Comparison of ENCODE assay signal across 9 cellular contexts in the genomic region with DNA sequence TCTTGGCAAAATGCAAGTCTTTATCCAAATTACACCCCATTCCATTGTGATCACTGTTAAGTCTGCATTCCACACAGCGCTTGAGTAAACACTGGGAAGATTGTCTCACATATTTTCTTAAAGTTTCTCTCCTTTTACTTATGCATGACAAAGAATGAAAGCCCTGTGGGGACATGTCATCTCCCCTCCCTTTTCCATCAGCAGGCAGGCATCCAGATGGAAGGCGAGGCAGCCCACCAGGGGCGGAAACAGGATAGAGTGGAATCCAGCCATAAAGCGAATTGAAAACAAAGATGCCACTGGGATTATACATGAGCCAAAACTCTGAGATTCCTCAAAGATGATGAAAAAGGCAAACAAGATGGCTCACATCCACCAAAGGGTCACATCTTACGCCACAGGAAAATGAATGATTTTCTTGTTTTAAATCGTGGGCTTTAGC.
A peak's percentile ranks its signal among the peaks of the same experiment; 100 is the strongest.
DNase-seq lines count a peak whose midpoint lies in the region; ATAC-seq and TF ChIP-seq lines count a peak whose summit lies in the region.
"Had no signal": no experiment of that assay in that cellular context is flagged by ENCODE, and none has a peak within 500 bp of the region (broad histone marks: within the 10 kb centered on the region; RNA-seq: fewer than 3 reads in every experiment).

No MANE protein-coding gene starts in this region.

- TF ChIP-seq CTCF in WTC11 (IDR thresholded peaks at IDR 0.05) (no peak), cardiac muscle cell (IDR thresholded peaks at IDR 0.05; ENCODE audit: low read depth, low read length) (peak; percentile 6)

- H3K4me3 Mint-ChIP-seq in WTC11 = peak overlapping the region; percentile 47
- H3K4me3 Mint-ChIP-seq: activated B cell treated with CpG ODN at 0.5 μM for 24 hours had no signal

- H3K9me3 Mint-ChIP-seq in WTC11 = peaks cover 8% of the 10 kb centered on the region

- no peak overlapping the region for H3K27ac ChIP-seq in cardiac muscle cell

- POLR2A ChIA-PET in WTC11 (lab: Charles Lee) = no interaction called here

- peak overlapping the region; percentile 98 for H3K27ac Mint-ChIP-seq in WTC11
- H3K27ac Mint-ChIP-seq: activated B cell treated with CpG ODN at 0.5 μM for 24 hours had no signal

- no peaks in the 10 kb centered on the region; the same call in 1 of the 2 replicates for H3K36me3 ChIP-seq in H7 (replicated peaks; ENCODE audit: control insufficient read depth, insufficient read depth, low read length)
- no peaks in the 10 kb centered on the region for H3K36me3 ChIP-seq in cardiac muscle cell

- peaks cover 72% of the 10 kb centered on the region for H3K4me1 Mint-ChIP-seq in WTC11
- H3K4me1 Mint-ChIP-seq: activated B cell treated with CpG ODN at 0.5 μM for 24 hours had no signal

- peak; percentile 86 for ATAC-seq in WTC11
- peak; percentile 76 for ATAC-seq in sciatic nerve
- no peak for ATAC-seq in HG03378 (IDR thresholded peaks at IDR 0.05; ENCODE audit: unreplicated experiment)

- H3K27me3 Mint-ChIP-seq in WTC11 (ENCODE audit: low read depth) = no peaks in the 10 kb centered on the region

- intact Hi-C loops in sciatic nerve (cut with DNase I) = no loop called here

- H3K4me1 ChIP-seq in cardiac muscle cell (ENCODE audit: low read depth) = peaks cover 19% of the 10 kb centered on the region

- CTCF ChIA-PET in WTC11 (lab: Charles Lee) = interaction anchor here (0.7 to 4.9 kb wide), 6 partner anchors 11 to 76 kb away, joined by 3 to 24 read pairs (median 4); no protein-coding TSS in a partner anchor

- H3K36me3 Mint-ChIP-seq in WTC11 = peaks cover 11% of the 10 kb centered on the region; the same call in 1 of the 2 replicates

- DNase-seq in H7 (peak; percentile 69), WTC11 (ENCODE audit: low spot score) (peak; percentile 57), cardiac muscle cell (ENCODE audit: low read depth in 1 of 2, low spot score in 1 of 2) (peak in 1 of 2 donors; percentile 96), sciatic nerve (ENCODE audit: low spot score) (no peak), retina (no peak), RPMI8226 (no peak), NCI-H2081 (lab: John Stamatoyannopoulos, UW) (no peak)
- DNase-seq: activated B cell treated with CpG ODN at 0.5 μM for 24 hours had no signal

- H3K4me3 ChIP-seq in H7 (ENCODE audit: insufficient read depth, low read depth, low read length) = no peak overlapping the region
- no peak overlapping the region for H3K4me3 ChIP-seq in cardiac muscle cell

- no peaks in the 10 kb centered on the region for H3K9me3 ChIP-seq in cardiac muscle cell (ENCODE audit: low read depth)

- H3K27me3 ChIP-seq in H7 (ENCODE audit: control insufficient read depth, insufficient read depth, low read length) (no peaks in the 10 kb centered on the region), cardiac muscle cell (no peaks in the 10 kb centered on the region)

TF ChIP-seq in WTC11, 78 proteins besides CTCF, POLR2A, EP300 and RAD21:
- TF ChIP-seq TEAD1 (CRISPR knock-in tag; IDR thresholded peaks at IDR 0.05) (peak; percentile 82; the same call in 1 of the 2 replicates), ZNF121 (CRISPR knock-in tag; IDR thresholded peaks at IDR 0.05) (no peak), FOXK1 (CRISPR knock-in tag; IDR thresholded peaks at IDR 0.05) (peak; percentile 59; the same call in 1 of the 2 replicates), TEAD4 (CRISPR knock-in tag; IDR thresholded peaks at IDR 0.05) (0 out of 2 replicates have a peak, but pooled peaks have one; percentile 15), RELA (CRISPR knock-in tag; IDR thresholded peaks at IDR 0.05; ENCODE audit: borderline replicate concordance) (no peak), ZNF138 (CRISPR knock-in tag; conservative IDR thresholded peaks at IDR 0.05) (no peak), ZNF263 (CRISPR knock-in tag; IDR thresholded peaks at IDR 0.05; ENCODE audit: low read depth) (no peak)
- TF ChIP-seq, protein P1, sequence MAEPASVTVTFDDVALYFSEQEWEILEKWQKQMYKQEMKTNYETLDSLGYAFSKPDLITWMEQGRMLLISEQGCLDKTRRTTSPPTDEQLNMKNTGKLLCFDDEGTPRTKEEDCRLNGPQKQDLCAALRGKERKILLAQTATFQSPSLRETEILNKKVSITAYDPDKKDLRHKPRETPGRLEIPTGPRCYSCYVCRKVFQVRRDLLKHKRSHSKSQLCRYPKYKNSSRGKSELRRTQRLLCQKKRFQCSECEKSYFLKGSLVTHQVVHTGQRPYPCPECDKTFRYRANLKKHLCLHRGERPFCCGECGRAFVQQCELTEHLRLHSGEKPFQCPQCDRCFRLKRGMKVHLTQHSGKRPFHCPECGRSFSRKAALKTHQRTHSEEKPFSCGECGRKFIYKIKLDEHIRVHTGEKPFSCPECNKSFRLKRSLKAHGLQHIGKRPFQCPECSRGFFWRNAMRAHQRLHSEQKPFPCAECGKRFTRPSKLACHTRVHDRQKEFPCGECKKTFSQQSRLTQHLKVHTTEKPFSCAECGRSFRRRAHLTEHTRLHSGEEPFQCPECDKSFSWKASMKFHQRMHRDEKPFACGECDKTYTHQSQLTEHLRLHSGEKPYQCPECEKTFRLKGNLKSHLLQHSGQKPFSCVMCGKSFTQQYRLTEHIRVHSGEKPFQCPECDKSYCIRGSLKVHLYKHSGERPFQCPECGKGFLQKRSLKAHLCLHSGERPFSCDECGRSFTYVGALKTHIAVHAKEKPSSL (CRISPR knock-in tag; conservative IDR thresholded peaks at IDR 0.05) = no peak
- TF ChIP-seq, protein P2, sequence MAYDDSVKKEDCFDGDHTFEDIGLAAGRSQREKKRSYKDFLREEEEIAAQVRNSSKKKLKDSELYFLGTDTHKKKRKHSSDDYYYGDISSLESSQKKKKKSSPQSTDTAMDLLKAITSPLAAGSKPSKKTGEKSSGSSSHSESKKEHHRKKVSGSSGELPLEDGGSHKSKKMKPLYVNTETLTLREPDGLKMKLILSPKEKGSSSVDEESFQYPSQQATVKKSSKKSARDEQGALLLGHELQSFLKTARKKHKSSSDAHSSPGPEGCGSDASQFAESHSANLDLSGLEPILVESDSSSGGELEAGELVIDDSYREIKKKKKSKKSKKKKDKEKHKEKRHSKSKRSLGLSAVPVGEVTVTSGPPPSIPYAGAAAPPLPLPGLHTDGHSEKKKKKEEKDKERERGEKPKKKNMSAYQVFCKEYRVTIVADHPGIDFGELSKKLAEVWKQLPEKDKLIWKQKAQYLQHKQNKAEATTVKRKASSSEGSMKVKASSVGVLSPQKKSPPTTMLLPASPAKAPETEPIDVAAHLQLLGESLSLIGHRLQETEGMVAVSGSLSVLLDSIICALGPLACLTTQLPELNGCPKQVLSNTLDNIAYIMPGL (CRISPR knock-in tag; IDR thresholded peaks at IDR 0.05) = no peak

Comparison
In these comparisons a context has a peak if more than half of its experiments do, and no peak if none do; other contexts are left out.
1. DNase-seq: peak in H7 (single experiment) and WTC11 (single experiment); none in sciatic nerve (single experiment), retina (single experiment), RPMI8226 (single experiment) and NCI-H2081 (0 of 2).